In genomic region chr5:51566940-51567339, GRCh38 we compare ENCODE assay signal across 29 cellular contexts.
DNase-seq lines count a peak whose midpoint lies in the region; ATAC-seq, FAIRE-seq and TF ChIP-seq lines count a peak whose summit lies in the region.
"Had no signal": no experiment of that assay in that cellular context is flagged by ENCODE, and none has a peak within 500 bp of the region (broad histone marks: within the 10 kb centered on the region; RNA-seq: fewer than 3 reads in every experiment).

No MANE protein-coding gene starts in this region.

- peaks cover 0 to 4% of the 10 kb centered on the region in 2 experiments; a peak in 2 of 4 replicates for H3K4me1 ChIP-seq in SK-N-SH (ENCODE audit: control insufficient read depth in 1 of 2, insufficient read depth in 2 of 2, low read depth in 1 of 2, low read length in 1 of 2)
- H3K4me1 ChIP-seq in keratinocyte (ENCODE audit: control insufficient read depth, extremely low read depth, insufficient read depth, low read length): peaks cover 15% of the 10 kb centered on the region
- no peaks in the 10 kb centered on the region for H3K4me1 ChIP-seq in testis
- H3K4me1 ChIP-seq: A549; BLaER1 treated with 17β-estradiol and CSF1 and Interleukin-3, amounts not matched to agents 10 nM and 100 nM had no signal

- DNase-seq in NCI-H69 (lab: John Stamatoyannopoulos, UW): peak; percentile 56
- peak; percentile 8 for DNase-seq in SK-N-SH
- peak; percentile 4 for DNase-seq in bronchial epithelial cell (ENCODE audit: low read depth)
- no peak for DNase-seq in keratinocyte (ENCODE audit: low read depth, low spot score)
- DNase-seq in activated naive CD8-positive, alpha-beta T cell treated with anti-CD3 and anti-CD28 coated beads for 36 hours: no peak
- DNase-seq in activated CD4-positive, alpha-beta memory T cell treated with anti-CD3 and anti-CD28 coated beads for 36 hours: no peak
- DNase-seq in testis: no peak
- DNase-seq: AML-193; CD4-positive, alpha-beta memory T cell; CD4-positive, CD25-positive, alpha-beta regulatory T cell; CD8-positive, alpha-beta memory T cell; COR-L47; DMS 273 treated with DMSO at 0.1 percent for 48 hours; DMS153; DMS53; DMS79; DND-41; EL; GDM1 had no signal

- H3F3A ChIP-seq in SK-N-SH (replicated peaks; ENCODE audit: insufficient read depth): peaks cover 4% of the 10 kb centered on the region

- no peaks in the 10 kb centered on the region for H4K20me1 ChIP-seq in SK-N-SH (ENCODE audit: insufficient read depth)
- H4K20me1 ChIP-seq in keratinocyte (ENCODE audit: control insufficient read depth, extremely low read depth, insufficient read depth, low read length): no peaks in the 10 kb centered on the region
- H4K20me1 ChIP-seq: BLaER1 treated with 17β-estradiol and CSF1 and Interleukin-3, amounts not matched to agents 10 nM and 100 nM had no signal

- H3K9me1 ChIP-seq in keratinocyte (ENCODE audit: control insufficient read depth, extremely low read depth, insufficient read depth, low read length): no peaks in the 10 kb centered on the region

- H3K9ac ChIP-seq in SK-N-SH: no peak overlapping the region
- H3K9ac ChIP-seq in keratinocyte (ENCODE audit: control insufficient read depth, extremely low read depth, insufficient read depth, low read length): no peak overlapping the region
- H3K9ac ChIP-seq: BLaER1 treated with 17β-estradiol and CSF1 and Interleukin-3, amounts not matched to agents 10 nM and 100 nM had no signal

- H3K4me2 ChIP-seq in SK-N-SH (no peak overlapping the region), keratinocyte (ENCODE audit: control insufficient read depth, extremely low read depth, insufficient read depth, low read depth, low read length) (no peak overlapping the region)
- H3K4me2 ChIP-seq: A549; BLaER1 treated with 17β-estradiol and CSF1 and Interleukin-3, amounts not matched to agents 10 nM and 100 nM had no signal

- H3K36me3 Mint-ChIP-seq in activated naive CD8-positive, alpha-beta T cell treated with anti-CD3 and anti-CD28 coated beads for 36 hours: no peaks in the 10 kb centered on the region
- no peaks in the 10 kb centered on the region for H3K36me3 Mint-ChIP-seq in activated CD4-positive, alpha-beta memory T cell treated with anti-CD3 and anti-CD28 coated beads for 36 hours
- H3K36me3 Mint-ChIP-seq: CD4-positive, alpha-beta memory T cell; CD4-positive, CD25-positive, alpha-beta regulatory T cell; CD8-positive, alpha-beta memory T cell had no signal

- H3K9me3 ChIP-seq in SK-N-SH (no peaks in the 10 kb centered on the region), keratinocyte (ENCODE audit: control insufficient read depth, low read depth, low read length) (no peaks in the 10 kb centered on the region), testis (no peaks in the 10 kb centered on the region)
- H3K9me3 ChIP-seq: A549; BLaER1 treated with 17β-estradiol and CSF1 and Interleukin-3, amounts not matched to agents 10 nM and 100 nM had no signal

- H3K4me3 ChIP-seq in SK-N-SH (ENCODE audit: low read depth in 2 of 2, low read length in 1 of 2) (no peak overlapping the region), bronchial epithelial cell (ENCODE audit: low read depth, low read length) (no peak overlapping the region), keratinocyte (ENCODE audit: control insufficient read depth in 2 of 3, extremely low read depth in 1 of 3, insufficient read depth in 2 of 3, low read depth in 1 of 3, low read length in 3 of 3) (no peak overlapping the region), testis (no peak overlapping the region)
- H3K4me3 ChIP-seq: A549; BLaER1 treated with 17β-estradiol and CSF1 and Interleukin-3, amounts not matched to agents 10 nM and 100 nM; GM12878 had no signal

- no peaks in the 10 kb centered on the region for H3K27me3 ChIP-seq in SK-N-SH (ENCODE audit: insufficient read depth)
- no peaks in the 10 kb centered on the region for H3K27me3 ChIP-seq in bronchial epithelial cell (ENCODE audit: control insufficient read depth, insufficient read depth, low read length)
- no peaks in the 10 kb centered on the region for H3K27me3 ChIP-seq in keratinocyte (ENCODE audit: control insufficient read depth, extremely low read depth, insufficient read depth, low read length)
- H3K27me3 ChIP-seq in testis: no peaks in the 10 kb centered on the region
- H3K27me3 ChIP-seq: BLaER1 treated with 17β-estradiol and CSF1 and Interleukin-3, amounts not matched to agents 10 nM and 100 nM had no signal

- FAIRE-seq in bronchial epithelial cell (lab: Jason Lieb, UNC) (no peak), keratinocyte (lab: Jason Lieb, UNC) (no peak)
- FAIRE-seq: A549, GM12878, GM12892, GM18507, GM19239 had no signal

- no peaks in the 10 kb centered on the region for H3K4me1 Mint-ChIP-seq in activated naive CD8-positive, alpha-beta T cell treated with anti-CD3 and anti-CD28 coated beads for 36 hours
- H3K4me1 Mint-ChIP-seq in activated CD4-positive, alpha-beta memory T cell treated with anti-CD3 and anti-CD28 coated beads for 36 hours (ENCODE audit: low read depth): no peaks in the 10 kb centered on the region
- H3K4me1 Mint-ChIP-seq: B cell; CD4-positive, alpha-beta memory T cell; CD4-positive, CD25-positive, alpha-beta regulatory T cell; CD8-positive, alpha-beta memory T cell had no signal

- 19% methylated on average over 1 of the region's 1 CpG for WGBS in SK-N-SH (ENCODE audit: low lambda C conversion rate)
- WGBS in testis, 2 donors: 23 to 30% methylated on average over 1 of the region's 1 CpG

- no peaks in the 10 kb centered on the region for H3K9me2 ChIP-seq in SK-N-SH

- no peak for TF ChIP-seq CTCF in SK-N-SH (IDR thresholded peaks at IDR 0.05)
- TF ChIP-seq CTCF in bronchial epithelial cell (IDR thresholded peaks at IDR 0.05; ENCODE audit: insufficient read depth, low read length, severe bottlenecking): no peak
- TF ChIP-seq CTCF in keratinocyte (optimal IDR thresholded peaks at IDR 0.05 in 1 of 3, IDR thresholded peaks at IDR 0.05 in 1 of 3, conservative IDR thresholded peaks at IDR 0.05 in 1 of 3; ENCODE audit: extremely low read depth in 1 of 3, insufficient read depth in 2 of 3, low read length in 3 of 3): no peak
- TF ChIP-seq CTCF in testis (IDR thresholded peaks at IDR 0.05): no peak

- no peak overlapping the region for H2AFZ ChIP-seq in SK-N-SH (ENCODE audit: low read depth)
- peak overlapping the region; percentile 53 for H2AFZ ChIP-seq in keratinocyte (ENCODE audit: control insufficient read depth, low read length)

- intact Hi-C loops in activated CD4-positive, alpha-beta memory T cell treated with anti-CD3 and anti-CD28 coated beads for 36 hours (cut with micrococcal nuclease): no loop called here
- intact Hi-C loops in testis (cut with DNase I; ENCODE audit: low total_unique reads): no loop called here

- TF ChIP-seq RAD21 in SK-N-SH (IDR thresholded peaks at IDR 0.05; ENCODE audit: low read length): no peak; the same call in 1 of the 2 replicates

- POLR2A ChIA-PET in SK-N-SH (lab: Yijun Ruan, JAX): interaction anchor here (1.0 kb wide), 1 partner anchor 183 kb away, joined by 3 read pairs; the partner anchor contains the start of gene ISL1
- POLR2A ChIA-PET in activated CD4-positive, alpha-beta memory T cell treated with anti-CD3 and anti-CD28 coated beads for 36 hours (lab: Charles Lee): no interaction called here

- H3K36me3 ChIP-seq in SK-N-SH (replicated peaks in 1 of 2; ENCODE audit: control insufficient read depth in 1 of 2, insufficient read depth in 2 of 2, low read length in 1 of 2): no peaks in the 10 kb centered on the region
- no peaks in the 10 kb centered on the region for H3K36me3 ChIP-seq in bronchial epithelial cell (ENCODE audit: control insufficient read depth, insufficient read depth, low read length)
- H3K36me3 ChIP-seq in keratinocyte (ENCODE audit: control insufficient read depth in 2 of 2, extremely low read depth in 1 of 2, insufficient read depth in 2 of 2, low read length in 2 of 2): no peaks in the 10 kb centered on the region
- H3K36me3 ChIP-seq in testis (ENCODE audit: low read depth, missing control alignments): no peaks in the 10 kb centered on the region
- H3K36me3 ChIP-seq: BLaER1 treated with 17β-estradiol and CSF1 and Interleukin-3, amounts not matched to agents 10 nM and 100 nM had no signal

- CTCF ChIA-PET in SK-N-SH (lab: Yijun Ruan, JAX): interaction anchor here (1.2 to 1.7 kb wide), 4 partner anchors 8 to 604 kb away, joined by 3 to 5 read pairs (median 3); no protein-coding TSS in a partner anchor
- CTCF ChIA-PET in activated CD4-positive, alpha-beta memory T cell treated with anti-CD3 and anti-CD28 coated beads for 36 hours (lab: Charles Lee): interaction anchor here (1.2 kb wide), 1 partner anchor 8 kb away, joined by 4 read pairs; no protein-coding TSS in a partner anchor

- dilution Hi-C loops in keratinocyte (cut with MboI; ENCODE audit: extremely low pct_ligation_motif_present, low sequenced_read_pairs): no loop called here

- no peak for TF ChIP-seq POLR2A in testis (IDR thresholded peaks at IDR 0.05)

- H3K79me2 ChIP-seq in SK-N-SH (ENCODE audit: insufficient read depth) (no peaks in the 10 kb centered on the region), keratinocyte (ENCODE audit: control insufficient read depth, insufficient read depth, low read length) (no peaks in the 10 kb centered on the region)

- TF ChIP-seq EP300 in SK-N-SH (IDR thresholded peaks at IDR 0.05; ENCODE audit: borderline replicate concordance in 1 of 2, low read depth in 1 of 2, low read length in 1 of 2): 0 out of 4 replicates have a peak, but pooled peaks of 1 of the 2 experiments have one; percentile 26

- no peak for ATAC-seq in GM18511 (IDR thresholded peaks at IDR 0.05; ENCODE audit: unreplicated experiment)
- ATAC-seq: A549, GM12878 had no signal

- H3K27ac Mint-ChIP-seq in activated naive CD8-positive, alpha-beta T cell treated with anti-CD3 and anti-CD28 coated beads for 36 hours: no peak overlapping the region
- H3K27ac Mint-ChIP-seq in activated CD4-positive, alpha-beta memory T cell treated with anti-CD3 and anti-CD28 coated beads for 36 hours: no peak overlapping the region
- H3K27ac Mint-ChIP-seq: B cell; CD4-positive, alpha-beta memory T cell; CD4-positive, CD25-positive, alpha-beta regulatory T cell; CD8-positive, alpha-beta memory T cell had no signal

- H3K9me3 Mint-ChIP-seq in activated naive CD8-positive, alpha-beta T cell treated with anti-CD3 and anti-CD28 coated beads for 36 hours: no peaks in the 10 kb centered on the region
- H3K9me3 Mint-ChIP-seq in activated CD4-positive, alpha-beta memory T cell treated with anti-CD3 and anti-CD28 coated beads for 36 hours: peaks cover 2% of the 10 kb centered on the region

- no peaks in the 10 kb centered on the region for H3K27me3 Mint-ChIP-seq in activated naive CD8-positive, alpha-beta T cell treated with anti-CD3 and anti-CD28 coated beads for 36 hours
- H3K27me3 Mint-ChIP-seq in activated CD4-positive, alpha-beta memory T cell treated with anti-CD3 and anti-CD28 coated beads for 36 hours: no peaks in the 10 kb centered on the region
- H3K27me3 Mint-ChIP-seq: B cell; CD4-positive, alpha-beta memory T cell; CD4-positive, CD25-positive, alpha-beta regulatory T cell; CD8-positive, alpha-beta memory T cell had no signal

- peak overlapping the region in 1 of 2 experiments; percentile 83; a peak in 2 of 4 replicates for H3K27ac ChIP-seq in SK-N-SH (ENCODE audit: low read depth in 2 of 2, low read length in 1 of 2)
- no peak overlapping the region for H3K27ac ChIP-seq in keratinocyte (ENCODE audit: control insufficient read depth, insufficient read depth, low read length)
- H3K27ac ChIP-seq in testis: no peak overlapping the region
- H3K27ac ChIP-seq: 22Rv1; A549; BLaER1 treated with 17β-estradiol and CSF1 and Interleukin-3, amounts not matched to agents 10 nM and 100 nM; C4-2B had no signal

- H3K4me3 Mint-ChIP-seq in activated naive CD8-positive, alpha-beta T cell treated with anti-CD3 and anti-CD28 coated beads for 36 hours: no peak overlapping the region
- no peak overlapping the region for H3K4me3 Mint-ChIP-seq in activated CD4-positive, alpha-beta memory T cell treated with anti-CD3 and anti-CD28 coated beads for 36 hours
- H3K4me3 Mint-ChIP-seq: B cell; CD4-positive, alpha-beta memory T cell; CD4-positive, CD25-positive, alpha-beta regulatory T cell; CD8-positive, alpha-beta memory T cell had no signal

Comparison
In these comparisons a context has a peak if more than half of its experiments do, and no peak if none do; other contexts are left out.
1. DNase-seq: peak in NCI-H69 (single experiment), SK-N-SH (single experiment) and bronchial epithelial cell (single experiment); none in keratinocyte (single experiment), activated naive CD8-positive, alpha-beta T cell treated with anti-CD3 and anti-CD28 coated beads for 36 hours (single experiment), activated CD4-positive, alpha-beta memory T cell treated with anti-CD3 and anti-CD28 coated beads for 36 hours (single experiment) and testis (single experiment).